8 cellular contexts compared by ENCODE assay signal in the genomic region with DNA sequence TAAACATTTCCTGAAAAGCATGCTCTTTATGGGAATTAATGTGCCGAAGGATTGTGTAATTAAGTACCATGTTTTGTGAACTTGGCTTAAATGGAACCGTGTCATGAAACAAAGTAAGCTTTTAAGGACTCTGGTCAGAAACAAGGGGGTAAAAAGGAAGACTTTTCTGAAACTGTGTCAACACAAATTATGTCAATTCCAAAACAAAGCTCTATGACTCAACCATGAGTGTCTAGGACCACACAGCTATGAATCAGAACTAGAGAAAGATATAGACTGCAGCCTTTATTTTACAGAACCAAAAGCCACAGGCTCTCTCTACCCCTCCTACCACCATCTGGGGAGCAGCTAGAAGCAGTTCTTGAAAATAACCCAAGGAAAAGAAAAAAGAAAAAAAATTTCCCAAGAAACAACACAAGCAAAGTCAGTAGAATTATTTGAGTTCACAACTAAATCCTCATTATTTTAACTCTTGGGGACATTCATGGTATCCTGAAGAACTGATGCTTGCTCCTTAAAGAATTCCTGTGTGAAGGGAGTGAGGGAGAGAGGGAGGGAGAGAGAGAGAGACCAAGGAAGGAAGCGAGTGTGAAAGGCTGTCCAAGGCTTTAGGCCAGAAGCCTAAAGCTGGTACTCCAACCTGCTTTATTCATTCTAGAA.
A peak's percentile ranks its signal among the peaks of the same experiment; 100 is the strongest.
DNase-seq lines count a peak whose midpoint lies in the region; ATAC-seq and TF ChIP-seq lines count a peak whose summit lies in the region.

No MANE protein-coding gene starts in this region.

- in situ Hi-C loops in G401 (cut with HindIII; ENCODE audit: low sequenced_read_pairs) = no loop called here

- peaks cover 41% of the 10 kb centered on the region for H3K36me3 Mint-ChIP-seq in activated CD4-positive, alpha-beta T cell treated with anti-CD3 and anti-CD28 coated beads, Interleukin-2, amount 10 ng/mL, durations not matched to agents 7 days and 5 days (ENCODE audit: low read depth)
- peaks cover 26% of the 10 kb centered on the region for H3K36me3 Mint-ChIP-seq in progenitor cell of endocrine pancreas (ENCODE audit: insufficient read depth)

- POLR2A ChIA-PET in BJ (lab: Charles Lee) = interaction anchor here (0.5 to 1.1 kb wide), 3 partner anchors 43 to 227 kb away, joined by 3 to 18 read pairs (median 4); no protein-coding TSS in a partner anchor
- POLR2A ChIA-PET in activated CD4-positive, alpha-beta T cell treated with anti-CD3 and anti-CD28 coated beads, Interleukin-2, amount 10 ng/mL, durations not matched to agents 7 days and 5 days (lab: Charles Lee) = interaction anchor here (0.6 to 1.6 kb wide), 4 partner anchors 16 to 109 kb away, joined by 3 to 6 read pairs (median 4); partner anchors contain the start of gene ZMYND8

- peaks cover 6% of the 10 kb centered on the region for H3K36me3 ChIP-seq in BJ (ENCODE audit: control insufficient read depth, insufficient read depth, low read length)

- peak overlapping the region; percentile 58 for H3K27ac Mint-ChIP-seq in activated CD4-positive, alpha-beta T cell treated with anti-CD3 and anti-CD28 coated beads, Interleukin-2, amount 10 ng/mL, durations not matched to agents 7 days and 5 days
- H3K27ac Mint-ChIP-seq in progenitor cell of endocrine pancreas = peak overlapping the region; percentile 86

- no peaks in the 10 kb centered on the region for H3K9me3 Mint-ChIP-seq in activated CD4-positive, alpha-beta T cell treated with anti-CD3 and anti-CD28 coated beads, Interleukin-2, amount 10 ng/mL, durations not matched to agents 7 days and 5 days
- H3K9me3 Mint-ChIP-seq in progenitor cell of endocrine pancreas (ENCODE audit: low read depth) = no peaks in the 10 kb centered on the region

- H3K4me1 Mint-ChIP-seq in activated CD4-positive, alpha-beta T cell treated with anti-CD3 and anti-CD28 coated beads, Interleukin-2, amount 10 ng/mL, durations not matched to agents 7 days and 5 days = peaks cover 32% of the 10 kb centered on the region
- peaks cover 5% of the 10 kb centered on the region for H3K4me1 Mint-ChIP-seq in progenitor cell of endocrine pancreas (ENCODE audit: low read depth)

- no peaks in the 10 kb centered on the region for H3K27me3 ChIP-seq in BJ (ENCODE audit: control insufficient read depth, insufficient read depth, low read length)

- DNase-seq in BJ (ENCODE audit: low read depth) (peak; percentile 87), fibroblast of peridontal ligament (ENCODE audit: extremely low read depth) (peak; percentile 95), progenitor cell of endocrine pancreas (ENCODE audit: low spot score, unreplicated experiment) (no peak), G401 (ENCODE audit: low spot score) (no peak), SHP77 (lab: John Stamatoyannopoulos, UW) (no peak)
- peak; percentile 24 for DNase-seq in activated CD4-positive, alpha-beta T cell treated with anti-CD3 and anti-CD28 coated beads, Interleukin-2, amount 10 ng/mL, durations not matched to agents 7 days and 5 days

- no peak for TF ChIP-seq CTCF in BJ (IDR thresholded peaks at IDR 0.05; ENCODE audit: insufficient read depth, low read depth, low read length)
- TF ChIP-seq CTCF in progenitor cell of endocrine pancreas (IDR thresholded peaks at IDR 0.05; ENCODE audit: unreplicated experiment) = no peak

- peak; percentile 74 for ATAC-seq in GM19372 (IDR thresholded peaks at IDR 0.05; ENCODE audit: low read depth, unreplicated experiment)
- ATAC-seq in HG03558 (IDR thresholded peaks at IDR 0.05; ENCODE audit: extremely low read depth, unreplicated experiment) = peak; percentile 74

- H3K4me3 ChIP-seq in BJ (ENCODE audit: low read depth, low read length) = no peak overlapping the region

- no peak overlapping the region for H3K4me3 Mint-ChIP-seq in activated CD4-positive, alpha-beta T cell treated with anti-CD3 and anti-CD28 coated beads, Interleukin-2, amount 10 ng/mL, durations not matched to agents 7 days and 5 days
- no peak overlapping the region for H3K4me3 Mint-ChIP-seq in progenitor cell of endocrine pancreas (ENCODE audit: low read depth)

- no peaks in the 10 kb centered on the region for H3K27me3 Mint-ChIP-seq in activated CD4-positive, alpha-beta T cell treated with anti-CD3 and anti-CD28 coated beads, Interleukin-2, amount 10 ng/mL, durations not matched to agents 7 days and 5 days
- no peaks in the 10 kb centered on the region for H3K27me3 Mint-ChIP-seq in progenitor cell of endocrine pancreas

- CTCF ChIA-PET in BJ (lab: Yijun Ruan, JAX) = interaction anchor here (0.6 to 6.7 kb wide), 14 partner anchors 9 to 522 kb away, joined by 3 to 321 read pairs (median 4); no protein-coding TSS in a partner anchor
- CTCF ChIA-PET in activated CD4-positive, alpha-beta T cell treated with anti-CD3 and anti-CD28 coated beads, Interleukin-2, amount 10 ng/mL, durations not matched to agents 7 days and 5 days (lab: Charles Lee) = interaction anchor here (0.6 to 10.6 kb wide), 8 partner anchors 8 to 361 kb away, joined by 3 to 187 read pairs (median 4); partner anchors contain the start of gene ZMYND8

Comparison
In these comparisons a context has a peak if more than half of its experiments do, and no peak if none do; other contexts are left out.
1. DNase-seq: peak in BJ (single experiment), activated CD4-positive, alpha-beta T cell treated with anti-CD3 and anti-CD28 coated beads, Interleukin-2, amount 10 ng/mL, durations not matched to agents 7 days and 5 days (single experiment) and fibroblast of peridontal ligament (single experiment); none in progenitor cell of endocrine pancreas (single experiment), G401 (single experiment) and SHP77 (0 of 2).